In genomic region chr3:64160000-64160690, GRCh38 we compare ENCODE assay signal across 29 cellular contexts.
DNase-seq lines count a peak whose midpoint lies in the region; ATAC-seq, FAIRE-seq and TF ChIP-seq lines count a peak whose summit lies in the region.
"Had no signal": no experiment of that assay in that cellular context is flagged by ENCODE, and none has a peak within 500 bp of the region (broad histone marks: within the 10 kb centered on the region; RNA-seq: fewer than 3 reads in every experiment).

No MANE protein-coding gene starts in this region.

- DNase-seq in colonic mucosa (peak; percentile 48), transverse colon (no peak), GM12892 (ENCODE audit: insufficient read length) (no peak), vagina (ENCODE audit: extremely low spot score in 2 of 2) (no peak)
- DNase-seq: CD8-positive, alpha-beta T cell; DMS 273 treated with DMSO at 0.1 percent for 48 hours; DMS79; EL; GDM1; GM23248; H9; HFFc6; Karpas-422; NCI-H1092; NCI-H1417 treated with DMSO at 0.1 percent for 48 hours; NCI-H187; NCI-H2081 treated with DMSO at 0.1 percent for 48 hours; NCI-H524; NCI-H774; NK-92 treated with Interleukin-12 subunit alpha and Interleukin-12 subunit beta, amount 100 ng/mL, for 24 hours; PC-9; SJCRH30 had no signal

- TF ChIP-seq EP300 in Ishikawa (IDR thresholded peaks at IDR 0.05; ENCODE audit: borderline replicate concordance) (no peak), transverse colon (IDR thresholded peaks at IDR 0.05; ENCODE audit: low read depth) (no peak)

- TF ChIP-seq RAD21 in Ishikawa (IDR thresholded peaks at IDR 0.05; ENCODE audit: low read depth): no peak

- no peak for FAIRE-seq in GM12892 (lab: Jason Lieb, UNC)
- FAIRE-seq: GM12878 had no signal

- in situ Hi-C loops in transverse colon (cut with MboI; ENCODE audit: low pct_ligation_motif_present in 1 of 4, low pct_unique_long_range_greater_than_20kb in 1 of 4, low sequenced_read_pairs in 3 of 4): loop anchor here in 1 of 4 donors (25.0 kb wide), 1 partner anchor 102 kb away; no protein-coding TSS in a partner anchor

- intact Hi-C loops in colonic mucosa (cut with DNase I) (no loop called here), transverse colon (cut with DNase I; ENCODE audit: low total_unique reads) (loop anchor here (5.0 kb wide), 1 partner anchor 107 kb away; no protein-coding TSS in a partner anchor), vagina (cut with DNase I) (no loop called here)

- H3K36me3 ChIP-seq in colonic mucosa (no peaks in the 10 kb centered on the region), mucosa of rectum (ENCODE audit: control insufficient read depth in 2 of 2, insufficient read depth in 2 of 2, low read length in 2 of 2) (peaks cover 0 to 4% of the 10 kb centered on the region in 2 donors), transverse colon (peaks cover 0 to 7% (median 0%) of the 10 kb centered on the region in 4 donors), vagina (peaks cover 0 to 10% of the 10 kb centered on the region in 2 donors)
- H3K36me3 ChIP-seq: SJCRH30 had no signal

- ATAC-seq in HG02571 (IDR thresholded peaks at IDR 0.05; ENCODE audit: unreplicated experiment): no peak
- ATAC-seq: CD8-positive, alpha-beta T cell; GM12878; Right ventricle myocardium inferior; SK-N-SH treated with all-trans-retinoic acid at 6 μM for 48 hours had no signal

- peak overlapping the region; percentile 42 for H3K27ac ChIP-seq in colonic mucosa
- peak overlapping the region; percentile 26 to 43 for H3K27ac ChIP-seq in mucosa of rectum (ENCODE audit: low read depth in 2 of 2, low read length in 2 of 2)
- H3K27ac ChIP-seq in transverse colon: peak overlapping the region; percentile 28 to 65 (median 44)
- no peak overlapping the region for H3K27ac ChIP-seq in vagina
- H3K27ac ChIP-seq: C4-2B, GM23248, PC-9, SJCRH30 had no signal

- H3K9ac ChIP-seq in colonic mucosa (ENCODE audit: low read depth in 2 of 2, low read length in 2 of 2) (no peak overlapping the region), mucosa of rectum (ENCODE audit: low read depth in 1 of 2, low read length in 2 of 2) (no peak overlapping the region)
- H3K9ac ChIP-seq: GM23248 had no signal

- H3K9me3 ChIP-seq in colonic mucosa (no peaks in the 10 kb centered on the region), mucosa of rectum (ENCODE audit: control insufficient read depth in 2 of 2, low read length in 2 of 2) (no peaks in the 10 kb centered on the region), transverse colon (no peaks in the 10 kb centered on the region), vagina (no peaks in the 10 kb centered on the region)
- H3K9me3 ChIP-seq: SJCRH30 had no signal

- H3K4me3 ChIP-seq in colonic mucosa (no peak overlapping the region), mucosa of rectum (ENCODE audit: low read length in 2 of 2) (peak overlapping the region; percentile 9 to 24), transverse colon (no peak overlapping the region), vagina (no peak overlapping the region)
- H3K4me3 ChIP-seq: GM12878, GM23248, PC-9, SJCRH30 had no signal

- peaks cover 8% of the 10 kb centered on the region for H3K4me1 ChIP-seq in colonic mucosa
- H3K4me1 ChIP-seq in mucosa of rectum (ENCODE audit: control insufficient read depth in 2 of 2, insufficient read depth in 2 of 2, low read length in 2 of 2): peaks cover 21 to 42% of the 10 kb centered on the region in 2 donors
- peaks cover 12 to 60% (median 34%) of the 10 kb centered on the region in 4 donors for H3K4me1 ChIP-seq in transverse colon
- H3K4me1 ChIP-seq in vagina: peaks cover 62% of the 10 kb centered on the region

- 57 to 62% methylated on average over 4 to 8 of the region's 8 CpGs for WGBS in transverse colon (ENCODE audit: low coverage in 1 of 2), 2 donors

- TF ChIP-seq CTCF in colonic mucosa (IDR thresholded peaks at IDR 0.05): no peak
- no peak for TF ChIP-seq CTCF in transverse colon (IDR thresholded peaks at IDR 0.05)
- no peak for TF ChIP-seq CTCF in vagina (IDR thresholded peaks at IDR 0.05)

- no peak for TF ChIP-seq POLR2A in transverse colon (IDR thresholded peaks at IDR 0.05)
- no peak for TF ChIP-seq POLR2A in GM12892 (IDR thresholded peaks at IDR 0.05; ENCODE audit: low read depth, low read length)
- no peak for TF ChIP-seq POLR2A in vagina (IDR thresholded peaks at IDR 0.05)

- no peaks in the 10 kb centered on the region for H3K27me3 ChIP-seq in colonic mucosa
- no peaks in the 10 kb centered on the region for H3K27me3 ChIP-seq in mucosa of rectum (ENCODE audit: control insufficient read depth in 2 of 2, insufficient read depth in 2 of 2, low read length in 2 of 2)
- no peaks in the 10 kb centered on the region for H3K27me3 ChIP-seq in transverse colon
- no peaks in the 10 kb centered on the region for H3K27me3 ChIP-seq in vagina
- H3K27me3 ChIP-seq: SJCRH30 had no signal

TF ChIP-seq in Ishikawa, 13 proteins besides CTCF, POLR2A, EP300 and RAD21:
- TF ChIP-seq USF1 (IDR thresholded peaks at IDR 0.05) (peak; percentile 29; the same call in 1 of the 2 replicates), FOXM1 (IDR thresholded peaks at IDR 0.05; ENCODE audit: borderline replicate concordance, low read depth) (no peak), MAX (IDR thresholded peaks at IDR 0.05) (peak; percentile 65)

Comparison
In these comparisons a context has a peak if more than half of its experiments do, and no peak if none do; other contexts are left out.
1. H3K4me3 ChIP-seq: peak in mucosa of rectum (2 of 2); none in colonic mucosa (single experiment), transverse colon (0 of 4) and vagina (0 of 2).